Comparison of ENCODE assay signal across 1 cellular context in the genomic region with DNA sequence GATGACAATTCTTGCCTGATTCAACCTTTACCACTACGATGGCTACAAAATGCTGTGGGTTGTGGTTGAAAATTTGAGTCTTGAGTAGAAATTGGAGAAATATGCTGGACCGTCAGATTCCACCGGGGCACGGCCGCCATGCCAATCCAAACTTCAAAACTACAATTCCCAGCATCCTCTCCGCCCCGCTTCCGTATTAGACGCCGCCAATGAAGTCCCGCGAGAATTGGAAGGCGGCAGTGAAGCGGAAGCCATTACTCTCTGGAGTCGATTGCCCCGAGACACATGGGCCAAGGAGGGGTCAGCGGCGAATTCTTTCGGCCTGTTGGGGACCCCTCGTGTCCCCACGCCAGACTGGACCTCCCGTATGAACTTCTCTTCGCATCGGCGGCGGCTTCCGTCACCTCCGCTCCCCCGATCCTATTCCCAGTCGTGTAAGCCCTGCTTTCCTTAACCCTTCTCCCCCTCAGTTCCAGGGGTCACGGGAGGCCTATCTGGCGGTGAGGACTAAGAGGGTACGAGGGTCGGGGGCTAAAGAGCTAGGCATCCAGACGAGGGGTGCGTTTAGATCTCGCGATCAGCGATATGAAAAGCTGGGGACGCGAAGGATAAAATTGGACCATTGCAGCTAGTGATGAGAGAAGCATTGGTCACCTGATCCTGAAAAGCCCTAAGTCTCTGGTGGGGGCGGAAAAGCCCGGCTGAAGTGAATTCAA.
TF ChIP-seq lines count a peak whose summit lies in the region.

A gene (plus strand): TSS at position 239 of the 716 bp plus-strand sequence. CDS start 15,620 bp downstream, outside the sequence.

TF ChIP-seq in HEK293, 187 proteins besides CTCF, POLR2A, EP300 and RAD21 (continued from another document):
- TF ChIP-seq ZNF302 (tag by site-specific recombination; IDR thresholded peaks at IDR 0.05; ENCODE audit: low read depth) (no peak), GFI1B (tag by site-specific recombination; IDR thresholded peaks at IDR 0.05) (no peak), SETDB1 (IDR thresholded peaks at IDR 0.05; ENCODE audit: insufficient read length, low read length) (no peak), ZNF37A (tag by site-specific recombination; IDR thresholded peaks at IDR 0.05) (no peak), ZNF664 (tag by site-specific recombination; IDR thresholded peaks at IDR 0.05) (no peak), KLF9 (tag by site-specific recombination; IDR thresholded peaks at IDR 0.05; ENCODE audit: low read depth) (no peak), ZNF341 (tag by site-specific recombination; IDR thresholded peaks at IDR 0.05; ENCODE audit: low read depth) (0 out of 2 replicates have a peak, but pooled peaks have one; percentile 20), ZNF10 (tag by site-specific recombination; IDR thresholded peaks at IDR 0.05) (no peak), ZNF623 (tag by site-specific recombination; IDR thresholded peaks at IDR 0.05) (no peak), GLI4 (tag by site-specific recombination; IDR thresholded peaks at IDR 0.05) (no peak), ZNF157 (tag by site-specific recombination; IDR thresholded peaks at IDR 0.05) (no peak), IKZF3 (tag by site-specific recombination; IDR thresholded peaks at IDR 0.05) (no peak), YY2 (tag by site-specific recombination; IDR thresholded peaks at IDR 0.05) (peak; percentile 81), ZSCAN23 (tag by site-specific recombination; IDR thresholded peaks at IDR 0.05) (no peak), FEZF1 (tag by site-specific recombination; IDR thresholded peaks at IDR 0.05) (no peak), ZNF324 (tag by site-specific recombination; IDR thresholded peaks at IDR 0.05) (peak; percentile 51; the same call in 1 of the 2 replicates), ZNF521 (tag by site-specific recombination; IDR thresholded peaks at IDR 0.05) (no peak), ZNF558 (tag by site-specific recombination; IDR thresholded peaks at IDR 0.05) (no peak), ZNF292 (tag by site-specific recombination; IDR thresholded peaks at IDR 0.05; ENCODE audit: borderline replicate concordance, low read depth) (no peak), ZNF426 (tag by site-specific recombination; IDR thresholded peaks at IDR 0.05) (no peak), ZBTB20 (tag by site-specific recombination; IDR thresholded peaks at IDR 0.05) (no peak; the same call in 1 of the 2 replicates), SALL2 (tag by site-specific recombination; IDR thresholded peaks at IDR 0.05; ENCODE audit: borderline replicate concordance) (no peak), ZNF561 (tag by site-specific recombination; IDR thresholded peaks at IDR 0.05; ENCODE audit: borderline replicate concordance) (no peak), ZNF175 (tag by site-specific recombination; IDR thresholded peaks at IDR 0.05) (no peak), ZNF792 (tag by site-specific recombination; IDR thresholded peaks at IDR 0.05) (no peak), ZNF202 (tag by site-specific recombination; IDR thresholded peaks at IDR 0.05; ENCODE audit: borderline replicate concordance) (no peak), GLI2 (tag by site-specific recombination; IDR thresholded peaks at IDR 0.05; ENCODE audit: borderline replicate concordance, low read depth) (no peak), HOXD13 (CRISPR knock-in tag; IDR thresholded peaks at IDR 0.05; ENCODE audit: borderline replicate concordance) (no peak), ZNF114 (tag by site-specific recombination; IDR thresholded peaks at IDR 0.05) (no peak), ZNF16 (tag by site-specific recombination; IDR thresholded peaks at IDR 0.05; ENCODE audit: low read depth) (no peak), ZBTB48 (tag by site-specific recombination; IDR thresholded peaks at IDR 0.05) (peak; percentile 75), ZNF701 (tag by site-specific recombination; IDR thresholded peaks at IDR 0.05) (no peak), ZNF600 (tag by site-specific recombination; IDR thresholded peaks at IDR 0.05) (no peak), ZNF843 (tag by site-specific recombination; IDR thresholded peaks at IDR 0.05) (no peak)
- TF ChIP-seq, protein P1, sequence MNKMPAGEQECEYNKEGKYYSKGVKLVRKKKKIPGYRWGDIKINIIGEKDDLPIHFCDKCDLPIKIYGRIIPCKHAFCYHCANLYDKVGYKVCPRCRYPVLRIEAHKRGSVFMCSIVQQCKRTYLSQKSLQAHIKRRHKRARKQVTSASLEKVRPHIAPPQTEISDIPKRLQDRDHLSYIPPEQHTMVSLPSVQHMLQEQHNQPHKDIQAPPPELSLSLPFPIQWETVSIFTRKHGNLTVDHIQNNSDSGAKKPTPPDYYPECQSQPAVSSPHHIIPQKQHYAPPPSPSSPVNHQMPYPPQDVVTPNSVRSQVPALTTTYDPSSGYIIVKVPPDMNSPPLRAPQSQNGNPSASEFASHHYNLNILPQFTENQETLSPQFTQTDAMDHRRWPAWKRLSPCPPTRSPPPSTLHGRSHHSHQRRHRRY (tag by site-specific recombination; IDR thresholded peaks at IDR 0.05) = no peak
- TF ChIP-seq, protein P2, sequence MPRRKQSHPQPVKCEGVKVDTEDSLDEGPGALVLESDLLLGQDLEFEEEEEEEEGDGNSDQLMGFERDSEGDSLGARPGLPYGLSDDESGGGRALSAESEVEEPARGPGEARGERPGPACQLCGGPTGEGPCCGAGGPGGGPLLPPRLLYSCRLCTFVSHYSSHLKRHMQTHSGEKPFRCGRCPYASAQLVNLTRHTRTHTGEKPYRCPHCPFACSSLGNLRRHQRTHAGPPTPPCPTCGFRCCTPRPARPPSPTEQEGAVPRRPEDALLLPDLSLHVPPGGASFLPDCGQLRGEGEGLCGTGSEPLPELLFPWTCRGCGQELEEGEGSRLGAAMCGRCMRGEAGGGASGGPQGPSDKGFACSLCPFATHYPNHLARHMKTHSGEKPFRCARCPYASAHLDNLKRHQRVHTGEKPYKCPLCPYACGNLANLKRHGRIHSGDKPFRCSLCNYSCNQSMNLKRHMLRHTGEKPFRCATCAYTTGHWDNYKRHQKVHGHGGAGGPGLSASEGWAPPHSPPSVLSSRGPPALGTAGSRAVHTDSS (tag by site-specific recombination; IDR thresholded peaks at IDR 0.05) = no peak
- TF ChIP-seq, protein P3, sequence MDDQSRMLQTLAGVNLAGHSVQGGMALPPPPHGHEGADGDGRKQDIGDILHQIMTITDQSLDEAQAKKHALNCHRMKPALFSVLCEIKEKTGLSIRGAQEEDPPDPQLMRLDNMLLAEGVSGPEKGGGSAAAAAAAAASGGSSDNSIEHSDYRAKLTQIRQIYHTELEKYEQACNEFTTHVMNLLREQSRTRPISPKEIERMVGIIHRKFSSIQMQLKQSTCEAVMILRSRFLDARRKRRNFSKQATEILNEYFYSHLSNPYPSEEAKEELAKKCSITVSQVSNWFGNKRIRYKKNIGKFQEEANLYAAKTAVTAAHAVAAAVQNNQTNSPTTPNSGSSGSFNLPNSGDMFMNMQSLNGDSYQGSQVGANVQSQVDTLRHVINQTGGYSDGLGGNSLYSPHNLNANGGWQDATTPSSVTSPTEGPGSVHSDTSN (CRISPR knock-in tag; IDR thresholded peaks at IDR 0.05) = no peak
- TF ChIP-seq, protein P4, sequence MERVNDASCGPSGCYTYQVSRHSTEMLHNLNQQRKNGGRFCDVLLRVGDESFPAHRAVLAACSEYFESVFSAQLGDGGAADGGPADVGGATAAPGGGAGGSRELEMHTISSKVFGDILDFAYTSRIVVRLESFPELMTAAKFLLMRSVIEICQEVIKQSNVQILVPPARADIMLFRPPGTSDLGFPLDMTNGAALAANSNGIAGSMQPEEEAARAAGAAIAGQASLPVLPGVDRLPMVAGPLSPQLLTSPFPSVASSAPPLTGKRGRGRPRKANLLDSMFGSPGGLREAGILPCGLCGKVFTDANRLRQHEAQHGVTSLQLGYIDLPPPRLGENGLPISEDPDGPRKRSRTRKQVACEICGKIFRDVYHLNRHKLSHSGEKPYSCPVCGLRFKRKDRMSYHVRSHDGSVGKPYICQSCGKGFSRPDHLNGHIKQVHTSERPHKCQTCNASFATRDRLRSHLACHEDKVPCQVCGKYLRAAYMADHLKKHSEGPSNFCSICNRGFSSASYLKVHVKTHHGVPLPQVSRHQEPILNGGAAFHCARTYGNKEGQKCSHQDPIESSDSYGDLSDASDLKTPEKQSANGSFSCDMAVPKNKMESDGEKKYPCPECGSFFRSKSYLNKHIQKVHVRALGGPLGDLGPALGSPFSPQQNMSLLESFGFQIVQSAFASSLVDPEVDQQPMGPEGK (tag by site-specific recombination; IDR thresholded peaks at IDR 0.05) = peak; percentile 28; the same call in 1 of the 2 replicates
- TF ChIP-seq, protein P5, sequence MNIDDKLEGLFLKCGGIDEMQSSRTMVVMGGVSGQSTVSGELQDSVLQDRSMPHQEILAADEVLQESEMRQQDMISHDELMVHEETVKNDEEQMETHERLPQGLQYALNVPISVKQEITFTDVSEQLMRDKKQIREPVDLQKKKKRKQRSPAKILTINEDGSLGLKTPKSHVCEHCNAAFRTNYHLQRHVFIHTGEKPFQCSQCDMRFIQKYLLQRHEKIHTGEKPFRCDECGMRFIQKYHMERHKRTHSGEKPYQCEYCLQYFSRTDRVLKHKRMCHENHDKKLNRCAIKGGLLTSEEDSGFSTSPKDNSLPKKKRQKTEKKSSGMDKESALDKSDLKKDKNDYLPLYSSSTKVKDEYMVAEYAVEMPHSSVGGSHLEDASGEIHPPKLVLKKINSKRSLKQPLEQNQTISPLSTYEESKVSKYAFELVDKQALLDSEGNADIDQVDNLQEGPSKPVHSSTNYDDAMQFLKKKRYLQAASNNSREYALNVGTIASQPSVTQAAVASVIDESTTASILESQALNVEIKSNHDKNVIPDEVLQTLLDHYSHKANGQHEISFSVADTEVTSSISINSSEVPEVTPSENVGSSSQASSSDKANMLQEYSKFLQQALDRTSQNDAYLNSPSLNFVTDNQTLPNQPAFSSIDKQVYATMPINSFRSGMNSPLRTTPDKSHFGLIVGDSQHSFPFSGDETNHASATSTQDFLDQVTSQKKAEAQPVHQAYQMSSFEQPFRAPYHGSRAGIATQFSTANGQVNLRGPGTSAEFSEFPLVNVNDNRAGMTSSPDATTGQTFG (tag by site-specific recombination; IDR thresholded peaks at IDR 0.05; ENCODE audit: borderline replicate concordance) = no peak
